ENCODE assay signal across 1 cellular context in genomic region chr2:233389601-233390125, GRCh38.
TF ChIP-seq lines count a peak whose summit lies in the region.

No MANE protein-coding gene starts in this region.

TF ChIP-seq in WTC11, 78 proteins besides CTCF, POLR2A, EP300 and RAD21 (continued from another document):
- TF ChIP-seq AR (CRISPR knock-in tag; IDR thresholded peaks at IDR 0.05) (no peak), TEAD4 (CRISPR knock-in tag; IDR thresholded peaks at IDR 0.05) (no peak), OVOL2 (CRISPR knock-in tag; IDR thresholded peaks at IDR 0.05; ENCODE audit: borderline replicate concordance) (no peak)
